Comparison of ENCODE assay signal across 13 cellular contexts in the genomic region with DNA sequence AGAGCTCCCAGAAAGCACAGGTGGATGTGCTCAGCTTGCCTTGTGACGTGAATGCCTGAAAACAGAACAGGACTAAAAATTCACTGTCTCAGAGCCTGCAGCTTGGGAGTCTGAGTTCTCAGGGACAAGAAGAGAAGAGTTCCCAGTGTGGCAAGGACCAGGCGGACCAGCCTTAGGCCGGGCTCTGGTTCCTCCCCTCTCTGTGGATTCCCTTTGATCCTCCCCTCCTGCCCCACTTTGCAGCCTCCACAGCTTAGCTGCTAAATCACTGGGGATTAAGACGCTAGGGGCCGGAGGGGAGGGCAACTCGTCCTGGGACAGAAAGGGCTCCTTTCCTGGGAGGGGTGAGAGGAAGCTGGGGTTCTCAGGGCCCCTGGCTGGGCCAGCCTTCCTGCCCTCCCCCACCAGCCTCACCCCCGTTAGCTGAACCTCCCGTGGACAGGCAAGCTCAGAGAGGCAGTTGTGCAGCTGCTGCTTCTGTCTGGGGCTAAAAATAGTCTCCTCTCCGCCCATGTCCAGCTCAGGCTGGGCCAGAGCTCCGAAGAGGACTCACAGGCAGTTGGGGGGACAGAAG. TPM values are rescaled to one million over a fixed set of nuclear protein-coding genes. Genes with fewer than 3 reads are reported as not detected.
DNase-seq lines count a peak whose midpoint lies in the region; ATAC-seq and TF ChIP-seq lines count a peak whose summit lies in the region.
"Had no signal": no experiment of that assay in that cellular context is flagged by ENCODE, and none has a peak within 500 bp of the region (broad histone marks: within the 10 kb centered on the region; RNA-seq: fewer than 3 reads in every experiment).

No MANE protein-coding gene starts in this region.

- peak overlapping the region; percentile 81; the same call in 1 of the 2 replicates for H2BK120ac ChIP-seq in IMR-90 (ENCODE audit: low read depth, low read length)

- H4K91ac ChIP-seq in IMR-90 (ENCODE audit: insufficient read depth, low read depth, low read length), result no peak overlapping the region

- H3K27me3 ChIP-seq in IMR-90 (ENCODE audit: control insufficient read depth, insufficient read depth, low read length), result no peaks in the 10 kb centered on the region
- no peaks in the 10 kb centered on the region for H3K27me3 ChIP-seq in stomach

- H2AK9ac ChIP-seq in IMR-90 (replicated peaks; ENCODE audit: low read depth, low read length, poor library complexity), result peak overlapping the region; percentile 75

- DNase-seq in IMR-90, result peak; percentile 21
- no peak for DNase-seq in mesothelial cell of epicardium (ENCODE audit: low spot score in 2 of 2, unreplicated experiment in 2 of 2)
- DNase-seq in stomach, result no peak
- DNase-seq: activated B cell treated with CpG ODN at 0.5 μM for 24 hours, DMS 273 treated with DMSO at 0.1 percent for 48 hours, foreskin melanocyte, NCI-H446, SIG-M5 had no signal

- H3K36me3 Mint-ChIP-seq in brain (no peaks in the 10 kb centered on the region), mesothelial cell of epicardium (no peaks in the 10 kb centered on the region)

- POLR2A ChIA-PET in IMR-90 (lab: Charles Lee; ENCODE audit: unreplicated experiment), result interaction anchor here (0.5 kb wide), 1 partner anchor 81 kb away, joined by 3 read pairs; no protein-coding TSS in a partner anchor

- H3K9me3 ChIP-seq in IMR-90 (ENCODE audit: control insufficient read depth, insufficient read depth, low read length) (no peaks in the 10 kb centered on the region), stomach (no peaks in the 10 kb centered on the region)

- H3K4me2 ChIP-seq in IMR-90 (ENCODE audit: low read depth, low read length), result no peak overlapping the region

- H4K8ac ChIP-seq in IMR-90 (ENCODE audit: low read depth in 2 of 2, low read length in 2 of 2), result peak overlapping the region in 1 of 2 experiments; percentile 50; a peak in 1 of 4 replicates

- no TSS peak for BruUV-seq in IMR-90 (replicated peaks; lab: Mats Ljungman, UMichigan)

- H2BK15ac ChIP-seq in IMR-90 (ENCODE audit: low read depth, low read length), result peak overlapping the region; percentile 53; the same call in 2 of the 3 replicates

- dilution Hi-C loops in IMR-90 (cut with HindIII; ENCODE audit: low sequenced_read_pairs, unreplicated experiment), result no loop called here

- H3K4me1 ChIP-seq in IMR-90 (ENCODE audit: control insufficient read depth, insufficient read depth, low read length), result peaks cover 19% of the 10 kb centered on the region
- H3K4me1 ChIP-seq in stomach, result peaks cover 37 to 85% (median 67%) of the 10 kb centered on the region in 4 donors

- WGBS in IMR-90 (ENCODE audit: extremely low coverage in 2 of 2, insufficient read length in 1 of 2), 2 experiments, result 60% methylated on average over 2 of the region's 10 CpGs; no CpG with 5 or more reads in 1 of the 2 experiments
- 53 to 63% (median 55%) methylated on average over 8 to 10 of the region's 10 CpGs for WGBS in stomach, 5 donors

- TF ChIP-seq EP300 in stomach (IDR thresholded peaks at IDR 0.05), result no peak

- H3K27me3 Mint-ChIP-seq in brain (peaks cover 5% of the 10 kb centered on the region), mesothelial cell of epicardium (ENCODE audit: low read depth) (no peaks in the 10 kb centered on the region)
- H3K27me3 Mint-ChIP-seq: activated B cell treated with CpG ODN at 0.5 μM for 24 hours had no signal

- H3K27ac Mint-ChIP-seq in brain, result peak overlapping the region; percentile 60 to 98 (median 92)
- peak overlapping the region; percentile 91 for H3K27ac Mint-ChIP-seq in mesothelial cell of epicardium
- H3K27ac Mint-ChIP-seq: activated B cell treated with CpG ODN at 0.5 μM for 24 hours had no signal

- no peaks in the 10 kb centered on the region for H3K36me3 ChIP-seq in IMR-90 (ENCODE audit: control insufficient read depth, insufficient read depth, low read length)
- H3K36me3 ChIP-seq in stomach, result no peaks in the 10 kb centered on the region

- H3K9me3 Mint-ChIP-seq in brain (no peaks in the 10 kb centered on the region), mesothelial cell of epicardium (no peaks in the 10 kb centered on the region)
- H3K9me3 Mint-ChIP-seq: activated B cell treated with CpG ODN at 0.5 μM for 24 hours had no signal

- no peak overlapping the region for H3K18ac ChIP-seq in IMR-90 (ENCODE audit: low read depth, low read length)

- ATAC-seq in IMR-90 (ENCODE audit: low read depth) (no peak), HG03159 (IDR thresholded peaks at IDR 0.05; ENCODE audit: unreplicated experiment) (no peak), HG03457 (IDR thresholded peaks at IDR 0.05; ENCODE audit: unreplicated experiment) (no peak), GM21447 (IDR thresholded peaks at IDR 0.05; ENCODE audit: unreplicated experiment) (no peak)

- H2AK5ac ChIP-seq in IMR-90 (ENCODE audit: low read depth, low read length), result peak overlapping the region; percentile 7; the same call in 1 of the 2 replicates

- intact Hi-C loops in IMR-90 (cut with micrococcal nuclease), result no loop called here
- intact Hi-C loops in stomach (cut with DNase I; ENCODE audit: low total_unique reads), result no loop called here

- H3K4me1 Mint-ChIP-seq in brain, result peaks cover 97% of the 10 kb centered on the region
- H3K4me1 Mint-ChIP-seq in mesothelial cell of epicardium, result peaks cover 57% of the 10 kb centered on the region

- H2BK5ac ChIP-seq in IMR-90 (ENCODE audit: low read depth, low read length, poor library complexity, severe bottlenecking), result no peak overlapping the region

- no peaks in the 10 kb centered on the region for H3K79me1 ChIP-seq in IMR-90 (ENCODE audit: low read depth in 1 of 2, low read length in 2 of 2)

- H3K27ac ChIP-seq in IMR-90 (ENCODE audit: insufficient read depth, low read length) (no peak overlapping the region), stomach (peak overlapping the region in 4 of 5 donors; percentile 38 to 96 (median 74))

- H3K14ac ChIP-seq in IMR-90 (replicated peaks; ENCODE audit: low read depth, low read length), result 0 out of 2 replicates have a peak overlapping the region, but pooled peaks have one; percentile 35

- CTCF ChIA-PET in IMR-90 (lab: Yijun Ruan, JAX), result interaction anchor here (2.3 kb wide), 1 partner anchor 11 kb away, joined by 7 read pairs; no protein-coding TSS in a partner anchor

- peaks cover 17% of the 10 kb centered on the region for H3K9me1 ChIP-seq in IMR-90 (ENCODE audit: insufficient read depth, low read length)

- H3K4me3 ChIP-seq in IMR-90 (ENCODE audit: insufficient read depth, low read depth, low read length) (no peak overlapping the region), stomach (no peak overlapping the region)
- H3K4me3 ChIP-seq: skin epidermis had no signal

- H4K20me1 ChIP-seq in IMR-90 (ENCODE audit: insufficient read depth, low read length), result no peaks in the 10 kb centered on the region

- H2BK20ac ChIP-seq in IMR-90 (ENCODE audit: low read depth, low read length), result no peak overlapping the region

- no peak overlapping the region for H3K9ac ChIP-seq in IMR-90 (ENCODE audit: low read depth, low read length)

- no peak overlapping the region for H4K5ac ChIP-seq in IMR-90 (ENCODE audit: low read depth, low read length)

- H3K4me3 Mint-ChIP-seq in brain, result peak overlapping the region in 4 of 5 experiments; percentile 64 to 89 (median 77)
- peak overlapping the region; percentile 84 for H3K4me3 Mint-ChIP-seq in mesothelial cell of epicardium

- peak overlapping the region; percentile 79 for H2AFZ ChIP-seq in IMR-90 (replicated peaks; ENCODE audit: low read length, poor library complexity)

- no peak for TF ChIP-seq RAD21 in IMR-90 (IDR thresholded peaks at IDR 0.05; ENCODE audit: low read length)

- in situ Hi-C loops in IMR-90 (cut with MboI; ENCODE audit: low sequenced_read_pairs), result no loop called here

- TF ChIP-seq CTCF in IMR-90 (conservative IDR thresholded peaks at IDR 0.05; ENCODE audit: low read depth, low read length), result no peak
- TF ChIP-seq CTCF in brain (conservative IDR thresholded peaks at IDR 0.05), result no peak
- no peak for TF ChIP-seq CTCF in mesothelial cell of epicardium (IDR thresholded peaks at IDR 0.05; ENCODE audit: unreplicated experiment)
- no peak for TF ChIP-seq CTCF in stomach (IDR thresholded peaks at IDR 0.05)

- H3K23ac ChIP-seq in IMR-90 (ENCODE audit: low read depth, low read length), result no peak overlapping the region

- TF ChIP-seq POLR2A in IMR-90 (IDR thresholded peaks at IDR 0.05; ENCODE audit: low read depth, low read length) (no peak), stomach (IDR thresholded peaks at IDR 0.05) (no peak)

- H3K4ac ChIP-seq in IMR-90 (ENCODE audit: low read depth, low read length), result peak overlapping the region; percentile 3

- H3K56ac ChIP-seq in IMR-90 (ENCODE audit: extremely low read depth, insufficient read depth, low read length), result no peak overlapping the region

TF ChIP-seq in IMR-90, 13 proteins besides CTCF, POLR2A, EP300 and RAD21:
- TF ChIP-seq NFE2L2 (IDR thresholded peaks at IDR 0.05; ENCODE audit: low read depth, low read length) (no peak), USF2 (IDR thresholded peaks at IDR 0.05; ENCODE audit: low read depth, low read length) (no peak)
TF ChIP-seq in IMR-90: peak in this region for 0.

RNA-seq across cellular contexts. Expression of gene JAM3, which starts 29.9 kb away (rescaled TPM):
- total RNA-seq in IMR-90 (2012; rRNA removed) (71.5 and 102 TPM in 2 replicates), mesothelial cell of epicardium (36.2 to 39.3 TPM (median 37.6 TPM) in 3 replicates), stomach (10 to 100 TPM; 18.5 to 83.4 (median 44.2) TPM)
- polyA plus RNA-seq in IMR-90 (2012; rRNA removed) (32.0 and 38.0 TPM in 2 replicates), brain (ENCODE audit: insufficient read depth, low read depth, low replicate concordance) (125 TPM), stomach (10 to 100 TPM in 1 of 3 donors, 1 to 10 TPM in 2; 4.0 to 10.8 (median 5.7) TPM)
- 17.9 and 24.0 TPM in 2 replicates for polyA plus RNA-seq in IMR-90 (2012; cell fraction: cytosol; rRNA removed)
- polyA plus RNA-seq in IMR-90 (2012; cell fraction: nucleus; rRNA removed; ENCODE audit: low replicate concordance), result 20.6 and 54.0 TPM in 2 replicates
